20 cellular contexts compared by ENCODE assay signal in genomic region chr5:3400659-3401058, GRCh38.
A peak's percentile ranks its signal among the peaks of the same experiment; 100 is the strongest.
DNase-seq lines count a peak whose midpoint lies in the region; ATAC-seq, FAIRE-seq and TF ChIP-seq lines count a peak whose summit lies in the region.
"Had no signal": no experiment of that assay in that cellular context is flagged by ENCODE, and none has a peak within 500 bp of the region (broad histone marks: within the 10 kb centered on the region; RNA-seq: fewer than 3 reads in every experiment).

No MANE protein-coding gene starts in this region.

- H4K91ac ChIP-seq in H1 (replicated peaks; ENCODE audit: insufficient read length, low read length) (no peak overlapping the region), neuronal stem cell (ENCODE audit: low read depth, low read length, poor library complexity) (no peak overlapping the region)

- H4K8ac ChIP-seq in H1 (ENCODE audit: extremely low read depth, insufficient read depth, low read length), result no peak overlapping the region
- no peak overlapping the region for H4K8ac ChIP-seq in neuronal stem cell (ENCODE audit: low read depth, low read length)

- no peak overlapping the region for H3K4me2 ChIP-seq in A549
- no peak overlapping the region for H3K4me2 ChIP-seq in H1 (ENCODE audit: insufficient read depth in 1 of 2, low read depth in 2 of 2, low read length in 2 of 2)
- H3K4me2 ChIP-seq in neuronal stem cell (ENCODE audit: insufficient read depth, low read length, poor library complexity, severe bottlenecking), result no peak overlapping the region
- H3K4me2 ChIP-seq: GM23338 had no signal

- POLR2A ChIA-PET in A549 (lab: Yijun Ruan, JAX), result no interaction called here
- POLR2A ChIA-PET in H1 (lab: Charles Lee; ENCODE audit: partially characterized antibody), result no interaction called here

- H3K9ac ChIP-seq in H1 (replicated peaks in 1 of 4; ENCODE audit: extremely low read depth in 1 of 4, low read depth in 3 of 4, low read length in 3 of 4) (no peak overlapping the region), neuronal stem cell (ENCODE audit: low read depth, low read length, poor library complexity) (no peak overlapping the region)

- DNase-seq in A549 (ENCODE audit: low read depth in 1 of 2, low spot score in 1 of 2) (no peak), NCI-H526 (lab: John Stamatoyannopoulos, UW) (peak; percentile 71 to 78), NCI-H748 treated with DMSO at 0.1 percent for 48 hours (lab: John Stamatoyannopoulos, UW) (peak; percentile 92), H1 (ENCODE audit: low read depth in 1 of 2, low spot score in 2 of 2) (no peak), right atrium auricular region (ENCODE audit: low spot score) (no peak), epidermal melanocyte (ENCODE audit: insufficient read length, low spot score) (no peak), neuronal stem cell (ENCODE audit: low spot score) (no peak)
- DNase-seq: 8988T; C1 segment of cervical spinal cord; Calu3; CD4-positive, alpha-beta memory T cell; COR-L47; DMS53; DMS79 treated with DMSO at 0.1 percent for 48 hours; GF-D8; HCEC 1CT had no signal

- H3K23me2 ChIP-seq in H1 (ENCODE audit: low read depth, low read length), result no peaks in the 10 kb centered on the region

- TF ChIP-seq CTCF in A549 (IDR thresholded peaks at IDR 0.05) (no peak), H1 (IDR thresholded peaks at IDR 0.05; ENCODE audit: control extremely low read depth in 1 of 3, insufficient read depth in 1 of 3, low read depth in 1 of 3, low read length in 3 of 3) (no peak), right atrium auricular region (IDR thresholded peaks at IDR 0.05) (no peak)

- no peaks in the 10 kb centered on the region for H3K79me2 ChIP-seq in H1 (ENCODE audit: control insufficient read depth in 1 of 2, insufficient read depth in 2 of 2, low read length in 2 of 2)

- H4K20me1 ChIP-seq in H1 (replicated peaks in 1 of 2; ENCODE audit: control insufficient read depth in 1 of 2, insufficient read depth in 2 of 2, low read length in 2 of 2), result no peaks in the 10 kb centered on the region

- no peak for TF ChIP-seq EP300 in A549 (IDR thresholded peaks at IDR 0.05)
- TF ChIP-seq EP300 in H1 (IDR thresholded peaks at IDR 0.05; ENCODE audit: borderline replicate concordance in 1 of 2, low read depth in 2 of 2, low read length in 2 of 2), result no peak

- H2BK120ac ChIP-seq in H1 (replicated peaks; ENCODE audit: low read depth, low read length) (no peak overlapping the region), neuronal stem cell (ENCODE audit: low read depth, low read length) (no peak overlapping the region)

- H3K27me3 ChIP-seq in H1 (replicated peaks in 1 of 4; ENCODE audit: control insufficient read depth in 3 of 4, extremely low read depth in 1 of 4, insufficient read depth in 3 of 4, low read length in 3 of 4) (no peaks in the 10 kb centered on the region), right atrium auricular region (no peaks in the 10 kb centered on the region), neuronal stem cell (ENCODE audit: control insufficient read depth in 3 of 3, insufficient read depth in 3 of 3, low read depth in 1 of 3, low read length in 3 of 3) (no peaks in the 10 kb centered on the region)

- no peak overlapping the region for H2BK20ac ChIP-seq in H1 (ENCODE audit: low read length)

- H3K4ac ChIP-seq in H1 (replicated peaks; ENCODE audit: insufficient read length, low read depth, low read length), result no peak overlapping the region
- H3K4ac ChIP-seq in neuronal stem cell (ENCODE audit: low read length), result no peak overlapping the region

- H3K14ac ChIP-seq in H1 (ENCODE audit: insufficient read length) (no peak overlapping the region), neuronal stem cell (ENCODE audit: low read length) (no peak overlapping the region)

- H3K79me1 ChIP-seq in H1 (ENCODE audit: low read depth, low read length) (no peaks in the 10 kb centered on the region), neuronal stem cell (ENCODE audit: low read depth, low read length) (no peaks in the 10 kb centered on the region)

- ATAC-seq in A549, result no peak
- ATAC-seq: GM23338 had no signal

- FAIRE-seq in A549 (lab: Jason Lieb, UNC), result no peak
- no peak for FAIRE-seq in H1 (lab: Jason Lieb, UNC)
- FAIRE-seq: GM12891, GM18507, H54 had no signal

- WGBS in A549 (ENCODE audit: missing lambda C conversion rate), result 8% methylated on average over 8 of the region's 8 CpGs
- 89% methylated on average over 8 of the region's 8 CpGs; no CpG with 5 or more reads in 1 of the 2 experiments for WGBS in H1 (ENCODE audit: extremely low coverage in 1 of 2, insufficient coverage in 1 of 2, insufficient read length in 1 of 2, insufficient replicate concordance in 2 of 2, low coverage in 1 of 2, low lambda C conversion rate in 2 of 2, missing lambda C conversion rate in 1 of 2), 2 experiments
- WGBS in neuronal stem cell (ENCODE audit: extremely low coverage in 2 of 2, insufficient read length in 2 of 2, insufficient replicate concordance in 1 of 2), 2 donors, result no CpG with 5 or more reads among the region's 8 CpGs

- TF ChIP-seq RAD21 in A549 (conservative IDR thresholded peaks at IDR 0.05 in 1 of 2, IDR thresholded peaks at IDR 0.05 in 1 of 2) (no peak), H1 (IDR thresholded peaks at IDR 0.05 in 1 of 2, conservative IDR thresholded peaks at IDR 0.05 in 1 of 2; ENCODE audit: low read depth in 2 of 2, low read length in 2 of 2) (no peak)

- CTCF ChIA-PET in A549 (lab: Yijun Ruan, JAX), result no interaction called here
- CTCF ChIA-PET in H1 (lab: Charles Lee; ENCODE audit: partially characterized antibody), result interaction anchor here (1.1 to 1.3 kb wide), 2 partner anchors 17 to 21 kb away, joined by 3 to 4 read pairs; no protein-coding TSS in a partner anchor

- H3K4me3 ChIP-seq in A549 (no peak overlapping the region), H1 (ENCODE audit: extremely low read depth in 1 of 4, insufficient read depth in 2 of 4, low read depth in 3 of 4, low read length in 4 of 4) (no peak overlapping the region), right atrium auricular region (no peak overlapping the region), neuronal stem cell (ENCODE audit: low read length in 2 of 2) (no peak overlapping the region)
- H3K4me3 ChIP-seq: GM23338 had no signal

- H3K9me3 ChIP-seq in A549 (no peaks in the 10 kb centered on the region), H1 (ENCODE audit: insufficient read depth in 2 of 2, low read depth in 1 of 2, low read length in 1 of 2) (peaks cover 4% of the 10 kb centered on the region in 2 experiments; a peak in 2 of 4 replicates), right atrium auricular region (peaks cover 4 to 18% of the 10 kb centered on the region in 2 donors), neuronal stem cell (replicated peaks in 1 of 2; ENCODE audit: control insufficient read depth in 2 of 2, insufficient read depth in 1 of 2, low read depth in 1 of 2, low read length in 2 of 2) (peaks cover 3 to 4% of the 10 kb centered on the region in 2 donors)

- TF ChIP-seq POLR2A in A549 (IDR thresholded peaks at IDR 0.05; ENCODE audit: low read length), result no peak
- no peak for TF ChIP-seq POLR2A in H1 (IDR thresholded peaks at IDR 0.05; ENCODE audit: control extremely low read depth in 1 of 2, low read depth in 2 of 2, low read length in 2 of 2)

- H2AFZ ChIP-seq in H1 (ENCODE audit: low read length), result 0 out of 2 replicates have a peak overlapping the region, but pooled peaks have one; percentile 25
- no peak overlapping the region for H2AFZ ChIP-seq in neuronal stem cell (ENCODE audit: low read length)
- H2AFZ ChIP-seq: GM23338 had no signal

- no peak overlapping the region for H3K23ac ChIP-seq in H1 (ENCODE audit: insufficient read length)
- no peak overlapping the region for H3K23ac ChIP-seq in neuronal stem cell (ENCODE audit: low read depth, low read length, poor library complexity)

- no peak overlapping the region for H3K18ac ChIP-seq in H1 (ENCODE audit: extremely low read depth, low read length)
- H3K18ac ChIP-seq in neuronal stem cell (ENCODE audit: low read length), result no peak overlapping the region

- H3K4me1 ChIP-seq in A549 (no peaks in the 10 kb centered on the region), H1 (replicated peaks in 1 of 4; ENCODE audit: control insufficient read depth in 3 of 4, insufficient read depth in 4 of 4, low read length in 3 of 4) (peaks cover 0 to 2% (median 0%) of the 10 kb centered on the region in 4 experiments; a peak in 2 of 7 replicates), right atrium auricular region (no peaks in the 10 kb centered on the region), neuronal stem cell (ENCODE audit: control insufficient read depth in 2 of 2, insufficient read depth in 1 of 2, low read depth in 1 of 2, low read length in 2 of 2) (peaks cover 0 to 2% of the 10 kb centered on the region in 2 donors)

- H2BK5ac ChIP-seq in H1 (ENCODE audit: low read depth, low read length) (no peak overlapping the region), neuronal stem cell (ENCODE audit: low read length) (no peak overlapping the region)

- no peak overlapping the region for H2BK12ac ChIP-seq in H1 (ENCODE audit: low read depth, low read length)
- no peak overlapping the region for H2BK12ac ChIP-seq in neuronal stem cell (ENCODE audit: low read length)

- H2BK15ac ChIP-seq in H1 (ENCODE audit: low read length) (no peak overlapping the region), neuronal stem cell (ENCODE audit: low read length) (no peak overlapping the region)

- H2AK5ac ChIP-seq in H1 (ENCODE audit: low read depth, low read length) (no peak overlapping the region), neuronal stem cell (ENCODE audit: low read depth, low read length) (no peak overlapping the region)

- H3K36me3 ChIP-seq in H1 (ENCODE audit: control insufficient read depth in 2 of 4, insufficient read depth in 4 of 4, low read length in 3 of 4), result no peaks in the 10 kb centered on the region
- no peaks in the 10 kb centered on the region for H3K36me3 ChIP-seq in right atrium auricular region
- H3K36me3 ChIP-seq in neuronal stem cell (replicated peaks in 1 of 2; ENCODE audit: control insufficient read depth in 2 of 2, insufficient read depth in 2 of 2, low read length in 2 of 2), result no peaks in the 10 kb centered on the region

- no peak overlapping the region for H3K56ac ChIP-seq in H1 (replicated peaks; ENCODE audit: insufficient read length, low read depth, low read length)

- no peak overlapping the region for H4K5ac ChIP-seq in H1 (ENCODE audit: insufficient read length, low read depth, low read length)

- H3K27ac ChIP-seq in A549 (no peak overlapping the region), H1 (ENCODE audit: low read depth, low read length) (no peak overlapping the region), right atrium auricular region (no peak overlapping the region), neuronal stem cell (replicated peaks; ENCODE audit: low read length) (no peak overlapping the region)

TF ChIP-seq in A549, 52 proteins besides CTCF, POLR2A, EP300 and RAD21:
- TF ChIP-seq MAFK (IDR thresholded peaks at IDR 0.05; ENCODE audit: partially characterized antibody) (peak; percentile 84), HOXB13 (CRISPR knock-in tag; IDR thresholded peaks at IDR 0.05; ENCODE audit: low read depth) (no peak)

TF ChIP-seq in H1, 55 proteins besides CTCF, POLR2A, EP300 and RAD21:
- no peak for TF ChIP-seq CHD2 (IDR thresholded peaks at IDR 0.05; ENCODE audit: low read length)
- TF ChIP-seq MAFK (IDR thresholded peaks at IDR 0.05; ENCODE audit: low read depth, low read length), result peak; percentile 34; the same call in 1 of the 2 replicates

Comparison
In these comparisons a context has a peak if more than half of its experiments do, and no peak if none do; other contexts are left out.
1. DNase-seq: peak in NCI-H526 (2 of 2) and NCI-H748 treated with DMSO at 0.1 percent for 48 hours (single experiment); none in A549 (0 of 2), H1 (0 of 2), right atrium auricular region (single experiment), epidermal melanocyte (single experiment) and neuronal stem cell (single experiment).
2. Of the 18 proteins assayed by ChIP-seq in both H1 and A549: peak only in H1: none; only in A549: none; in both: MAFK; in neither: 17.